ENCODE assay signal across 13 cellular contexts in genomic region chr3:113117511-113118302, GRCh38.
DNase-seq lines count a peak whose midpoint lies in the region; ATAC-seq, FAIRE-seq and TF ChIP-seq lines count a peak whose summit lies in the region.
"Had no signal": no experiment of that assay in that cellular context is flagged by ENCODE, and none has a peak within 500 bp of the region (broad histone marks: within the 10 kb centered on the region; RNA-seq: fewer than 3 reads in every experiment).

No MANE protein-coding gene starts in this region.

- intact Hi-C loops in right cardiac atrium (cut with DNase I) (no loop called here), kidney (cut with DNase I) (no loop called here)

- H3K4me1 ChIP-seq in right cardiac atrium (ENCODE audit: control insufficient read depth, insufficient read depth, low read length) (peaks cover 3% of the 10 kb centered on the region), thoracic aorta (ENCODE audit: control insufficient read depth in 1 of 2, low read depth in 2 of 2) (peaks cover 0 to 14% of the 10 kb centered on the region in 2 donors), kidney (ENCODE audit: control insufficient read depth in 1 of 2, insufficient read depth in 1 of 2, low read depth in 1 of 2, low read length in 2 of 2) (no peaks in the 10 kb centered on the region)

- H3K27ac ChIP-seq in right cardiac atrium (ENCODE audit: low read length), result no peak overlapping the region
- H3K27ac ChIP-seq in thoracic aorta, result peak overlapping the region; percentile 6 to 13
- no peak overlapping the region for H3K27ac ChIP-seq in kidney (ENCODE audit: low read depth in 2 of 2, low read length in 2 of 2)
- H3K27ac ChIP-seq: 22Rv1 had no signal

- no peak for TF ChIP-seq CTCF in thoracic aorta (IDR thresholded peaks at IDR 0.05)
- no peak for TF ChIP-seq CTCF in kidney (IDR thresholded peaks at IDR 0.05; ENCODE audit: borderline replicate concordance, extremely low read depth, insufficient read depth)

- H3K9me3 ChIP-seq in right cardiac atrium (ENCODE audit: control insufficient read depth, low read length) (no peaks in the 10 kb centered on the region), thoracic aorta (no peaks in the 10 kb centered on the region), kidney (ENCODE audit: control insufficient read depth in 1 of 2, low read length in 2 of 2) (no peaks in the 10 kb centered on the region)

- H3K36me3 ChIP-seq in thoracic aorta, result no peaks in the 10 kb centered on the region
- no peaks in the 10 kb centered on the region for H3K36me3 ChIP-seq in kidney (ENCODE audit: control insufficient read depth in 1 of 2, insufficient read depth in 2 of 2, low read length in 2 of 2)

- FAIRE-seq in kidney (lab: Jason Lieb, UNC), result no peak
- FAIRE-seq: G401.6 had no signal

- H3K4me3 ChIP-seq in right cardiac atrium (ENCODE audit: low read length) (no peak overlapping the region), thoracic aorta (no peak overlapping the region), kidney (ENCODE audit: low read length in 2 of 2) (no peak overlapping the region)

- DNase-seq in NCI-H1092 treated with DMSO at 0.1 percent for 48 hours (lab: John Stamatoyannopoulos, UW) (peak; percentile 19), NCI-H1092 (lab: John Stamatoyannopoulos, UW) (no peak), astrocyte of the hippocampus (ENCODE audit: low read depth, low spot score) (peak; percentile 37), right cardiac atrium (no peak), thoracic aorta (ENCODE audit: low spot score) (no peak), kidney (no peak)
- DNase-seq in stimulated activated CD4-positive, alpha-beta T cell treated with anti-CD3 and anti-CD28 coated beads, Interleukin-15, amount 100 ng/mL, for 24 hours, result no peak
- DNase-seq: activated effector memory CD4-positive, alpha-beta T cell treated with Interleukin-2 at 50 U/mL for 16 hours; effector CD4-positive, alpha-beta T cell; kidney glomerular epithelial cell had no signal

- WGBS in right cardiac atrium, result 33% methylated on average over 1 of the region's 1 CpG

- H3K9ac ChIP-seq in kidney (ENCODE audit: low read length in 2 of 2), result no peak overlapping the region

- no peaks in the 10 kb centered on the region for H3K27me3 ChIP-seq in right cardiac atrium (ENCODE audit: control insufficient read depth, insufficient read depth)
- no peaks in the 10 kb centered on the region for H3K27me3 ChIP-seq in thoracic aorta (replicated peaks; ENCODE audit: insufficient read depth)

- ATAC-seq in right cardiac atrium, result peak; percentile 80 to 90
- peak; percentile 66 for ATAC-seq in thoracic aorta (ENCODE audit: insufficient number of reproducible peaks, low FRiP score, low read depth)
- no peak for ATAC-seq in GM18520 (IDR thresholded peaks at IDR 0.05; ENCODE audit: unreplicated experiment)

Comparison
In these comparisons a context has a peak if more than half of its experiments do, and no peak if none do; other contexts are left out.
1. DNase-seq: peak in NCI-H1092 treated with DMSO at 0.1 percent for 48 hours (single experiment) and astrocyte of the hippocampus (single experiment); none in NCI-H1092 (single experiment), right cardiac atrium (0 of 3), thoracic aorta (single experiment), kidney (single experiment) and stimulated activated CD4-positive, alpha-beta T cell treated with anti-CD3 and anti-CD28 coated beads, Interleukin-15, amount 100 ng/mL, for 24 hours (single experiment).
2. H3K27ac ChIP-seq: peak in thoracic aorta (2 of 2); none in right cardiac atrium (single experiment) and kidney (0 of 2).